33 cellular contexts compared by ENCODE assay signal in genomic region chr17:16345565-16345964, GRCh38. TPM values are rescaled to one million over a fixed set of nuclear protein-coding genes. Genes with fewer than 3 reads are reported as not detected.
"Had no signal": no experiment of that assay in that cellular context is flagged by ENCODE, and none has a peak within 500 bp of the region (broad histone marks: within the 10 kb centered on the region; RNA-seq: fewer than 3 reads in every experiment).

No MANE protein-coding gene starts in this region.

- H3K27me3 ChIP-seq: body of pancreas, breast epithelium, Peyer's patch had no signal

- H3K4me1 ChIP-seq: body of pancreas, breast epithelium, Peyer's patch had no signal

- H3K27ac ChIP-seq: body of pancreas, breast epithelium, Peyer's patch, VCaP had no signal

- H3K4me3 Mint-ChIP-seq: activated B cell treated with CpG ODN at 0.5 μM for 24 hours; activated CD4-positive, alpha-beta memory T cell treated with anti-CD3 and anti-CD28 coated beads for 36 hours; activated naive CD8-positive, alpha-beta T cell treated with anti-CD3 and anti-CD28 coated beads, Interleukin-2, amount 10 ng/mL, durations not matched to agents 7 days and 5 days had no signal

- H3K27me3 Mint-ChIP-seq: activated B cell treated with CpG ODN at 0.5 μM for 24 hours; activated CD4-positive, alpha-beta memory T cell treated with anti-CD3 and anti-CD28 coated beads for 36 hours; activated naive CD8-positive, alpha-beta T cell treated with anti-CD3 and anti-CD28 coated beads, Interleukin-2, amount 10 ng/mL, durations not matched to agents 7 days and 5 days had no signal

- H3K27ac Mint-ChIP-seq: activated B cell treated with CpG ODN at 0.5 μM for 24 hours; activated CD4-positive, alpha-beta memory T cell treated with anti-CD3 and anti-CD28 coated beads for 36 hours; activated naive CD8-positive, alpha-beta T cell treated with anti-CD3 and anti-CD28 coated beads, Interleukin-2, amount 10 ng/mL, durations not matched to agents 7 days and 5 days had no signal

- H3K9me3 Mint-ChIP-seq: activated B cell treated with CpG ODN at 0.5 μM for 24 hours; activated CD4-positive, alpha-beta memory T cell treated with anti-CD3 and anti-CD28 coated beads for 36 hours; activated naive CD8-positive, alpha-beta T cell treated with anti-CD3 and anti-CD28 coated beads, Interleukin-2, amount 10 ng/mL, durations not matched to agents 7 days and 5 days had no signal

- H3K4me1 Mint-ChIP-seq: activated B cell treated with CpG ODN at 0.5 μM for 24 hours had no signal

- ATAC-seq: body of pancreas, PC-3, SK-N-SH treated with all-trans-retinoic acid at 6 μM for 48 hours had no signal

- DNase-seq: activated B cell treated with CpG ODN at 0.5 μM for 24 hours; activated CD4-positive, alpha-beta memory T cell treated with anti-CD3 and anti-CD28 coated beads for 36 hours; activated CD4-positive, alpha-beta T cell treated with anti-CD3 and anti-CD28 coated beads for 4 hours; activated CD4-positive, alpha-beta T cell treated with anti-CD3 and anti-CD28 coated beads, Interleukin-2, amount 50 U/mL, for 1 hour; activated CD4-positive, CD25-positive, alpha-beta regulatory T cell treated with anti-CD3 and anti-CD28 coated beads, Interleukin-2, amount 50 U/mL, for 72 hours; activated CD8-positive, alpha-beta memory T cell treated with anti-CD3 and anti-CD28 coated beads, Interleukin-2, amount 50 U/mL, for 4 hours; activated effector memory CD4-positive, alpha-beta T cell treated with Interleukin-2 at 50 U/mL for 16 hours; activated naive CD4-positive, alpha-beta T cell treated with anti-CD3 and anti-CD28 coated beads, Interleukin-2, amount 50 U/mL, for 16 hours; activated naive CD8-positive, alpha-beta T cell treated with anti-CD3 and anti-CD28 coated beads, Interleukin-2, amount 10 ng/mL, durations not matched to agents 7 days and 5 days; activated T-cell treated with anti-CD3 and anti-CD28 coated beads, Interleukin-2, amount 50 U/mL, for 48 hours; body of pancreas; NCI-H1092 treated with DMSO at 0.1 percent for 48 hours; NCI-H1417; NCI-H146; NCI-H187; NCI-H2029 treated with DMSO at 0.1 percent for 48 hours; NCI-H2107; NCI-H2171; NCI-H510A; NCI-H526; NCI-H748 treated with DMSO at 0.1 percent for 48 hours; NK-92 treated with Interleukin-12 subunit alpha and Interleukin-12 subunit beta, amount 100 ng/mL, for 24 hours; PC-3; Peyer's patch; RPMI8226; SIG-M5; T-helper 1 cell; T-helper 2 cell; T-helper 9 cell had no signal

- H3K9me3 ChIP-seq: body of pancreas, breast epithelium, Peyer's patch had no signal

- FAIRE-seq: astrocyte had no signal

- H3K4me3 ChIP-seq: body of pancreas, breast epithelium, Peyer's patch had no signal

RNA-seq across cellular contexts. Expression of gene CENPV, which starts 7.7 kb away (rescaled TPM):
- total RNA-seq: PC-3 had no signal
